In genomic region chr17:59155439-59156177, GRCh38 we compare ENCODE assay signal across 1 cellular context.
TF ChIP-seq lines count a peak whose summit lies in the region.

TSS of gene PRR11 (plus strand) at chr17:59155746. CDS start at chr17:59169753, 14,007 bp downstream.

TF ChIP-seq in SK-N-SH, 30 proteins besides CTCF, POLR2A, EP300 and RAD21 (continued from another document):
- TF ChIP-seq, protein P1, sequence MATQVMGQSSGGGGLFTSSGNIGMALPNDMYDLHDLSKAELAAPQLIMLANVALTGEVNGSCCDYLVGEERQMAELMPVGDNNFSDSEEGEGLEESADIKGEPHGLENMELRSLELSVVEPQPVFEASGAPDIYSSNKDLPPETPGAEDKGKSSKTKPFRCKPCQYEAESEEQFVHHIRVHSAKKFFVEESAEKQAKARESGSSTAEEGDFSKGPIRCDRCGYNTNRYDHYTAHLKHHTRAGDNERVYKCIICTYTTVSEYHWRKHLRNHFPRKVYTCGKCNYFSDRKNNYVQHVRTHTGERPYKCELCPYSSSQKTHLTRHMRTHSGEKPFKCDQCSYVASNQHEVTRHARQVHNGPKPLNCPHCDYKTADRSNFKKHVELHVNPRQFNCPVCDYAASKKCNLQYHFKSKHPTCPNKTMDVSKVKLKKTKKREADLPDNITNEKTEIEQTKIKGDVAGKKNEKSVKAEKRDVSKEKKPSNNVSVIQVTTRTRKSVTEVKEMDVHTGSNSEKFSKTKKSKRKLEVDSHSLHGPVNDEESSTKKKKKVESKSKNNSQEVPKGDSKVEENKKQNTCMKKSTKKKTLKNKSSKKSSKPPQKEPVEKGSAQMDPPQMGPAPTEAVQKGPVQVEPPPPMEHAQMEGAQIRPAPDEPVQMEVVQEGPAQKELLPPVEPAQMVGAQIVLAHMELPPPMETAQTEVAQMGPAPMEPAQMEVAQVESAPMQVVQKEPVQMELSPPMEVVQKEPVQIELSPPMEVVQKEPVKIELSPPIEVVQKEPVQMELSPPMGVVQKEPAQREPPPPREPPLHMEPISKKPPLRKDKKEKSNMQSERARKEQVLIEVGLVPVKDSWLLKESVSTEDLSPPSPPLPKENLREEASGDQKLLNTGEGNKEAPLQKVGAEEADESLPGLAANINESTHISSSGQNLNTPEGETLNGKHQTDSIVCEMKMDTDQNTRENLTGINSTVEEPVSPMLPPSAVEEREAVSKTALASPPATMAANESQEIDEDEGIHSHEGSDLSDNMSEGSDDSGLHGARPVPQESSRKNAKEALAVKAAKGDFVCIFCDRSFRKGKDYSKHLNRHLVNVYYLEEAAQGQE (IDR thresholded peaks at IDR 0.05; ENCODE audit: low read depth, low read length), result peak; percentile 43; the same call in 1 of the 2 replicates
- TF ChIP-seq FOSL2 (IDR thresholded peaks at IDR 0.05; ENCODE audit: borderline replicate concordance, low read depth) (no peak), FOXM1 (IDR thresholded peaks at IDR 0.05; ENCODE audit: low read depth) (peak; percentile 98), RXRA (IDR thresholded peaks at IDR 0.05; ENCODE audit: borderline replicate concordance, low read depth) (no peak), MEF2A (IDR thresholded peaks at IDR 0.05; ENCODE audit: borderline replicate concordance, low read depth) (no peak), JUND (IDR thresholded peaks at IDR 0.05) (no peak), YY1 (IDR thresholded peaks at IDR 0.05; ENCODE audit: low read depth) (peak; percentile 31), ELF1 (IDR thresholded peaks at IDR 0.05) (no peak), GATA2 (CRISPR knock-in tag; IDR thresholded peaks at IDR 0.05) (no peak), TEAD4 (IDR thresholded peaks at IDR 0.05; ENCODE audit: borderline replicate concordance, insufficient read depth) (no peak), MAX (IDR thresholded peaks at IDR 0.05; ENCODE audit: low read depth) (peak; percentile 98), NFIC (IDR thresholded peaks at IDR 0.05; ENCODE audit: borderline replicate concordance) (no peak), NRF1 (IDR thresholded peaks at IDR 0.05; ENCODE audit: low read depth, low read length) (no peak), FOXJ3 (CRISPR knock-in tag; IDR thresholded peaks at IDR 0.05) (no peak), SIN3A (IDR thresholded peaks at IDR 0.05; ENCODE audit: borderline replicate concordance, low read depth, low read length) (peak; percentile 100), TAF1 (IDR thresholded peaks at IDR 0.05; ENCODE audit: borderline replicate concordance, low read depth, low read length) (peak; percentile 61; the same call in 1 of the 2 replicates), RFX5 (IDR thresholded peaks at IDR 0.05; ENCODE audit: low read length) (no peak), SMC3 (IDR thresholded peaks at IDR 0.05; ENCODE audit: low read depth, low read length) (no peak), MXI1 (IDR thresholded peaks at IDR 0.05; ENCODE audit: low read depth, low read length) (peak; percentile 100), RCOR1 (IDR thresholded peaks at IDR 0.05; ENCODE audit: low read length) (0 out of 2 replicates have a peak, but pooled peaks have one; percentile 23), GABPA (IDR thresholded peaks at IDR 0.05; ENCODE audit: low read depth) (no peak), IRF3 (IDR thresholded peaks at IDR 0.05; ENCODE audit: low read depth, low read length) (peak; percentile 12; the same call in 1 of the 2 replicates), EZH2phosphoT487 (IDR thresholded peaks at IDR 0.05; ENCODE audit: borderline replicate concordance, low read depth) (no peak), CHD2 (IDR thresholded peaks at IDR 0.05; ENCODE audit: low read length, partially characterized antibody) (no peak), USF2 (IDR thresholded peaks at IDR 0.05; ENCODE audit: borderline replicate concordance, low read depth, low read length) (no peak), TCF12 (IDR thresholded peaks at IDR 0.05) (no peak)
- TF ChIP-seq, protein P2, sequence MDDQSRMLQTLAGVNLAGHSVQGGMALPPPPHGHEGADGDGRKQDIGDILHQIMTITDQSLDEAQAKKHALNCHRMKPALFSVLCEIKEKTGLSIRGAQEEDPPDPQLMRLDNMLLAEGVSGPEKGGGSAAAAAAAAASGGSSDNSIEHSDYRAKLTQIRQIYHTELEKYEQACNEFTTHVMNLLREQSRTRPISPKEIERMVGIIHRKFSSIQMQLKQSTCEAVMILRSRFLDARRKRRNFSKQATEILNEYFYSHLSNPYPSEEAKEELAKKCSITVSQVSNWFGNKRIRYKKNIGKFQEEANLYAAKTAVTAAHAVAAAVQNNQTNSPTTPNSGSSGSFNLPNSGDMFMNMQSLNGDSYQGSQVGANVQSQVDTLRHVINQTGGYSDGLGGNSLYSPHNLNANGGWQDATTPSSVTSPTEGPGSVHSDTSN (IDR thresholded peaks at IDR 0.05), result no peak
- TF ChIP-seq, protein P3, sequence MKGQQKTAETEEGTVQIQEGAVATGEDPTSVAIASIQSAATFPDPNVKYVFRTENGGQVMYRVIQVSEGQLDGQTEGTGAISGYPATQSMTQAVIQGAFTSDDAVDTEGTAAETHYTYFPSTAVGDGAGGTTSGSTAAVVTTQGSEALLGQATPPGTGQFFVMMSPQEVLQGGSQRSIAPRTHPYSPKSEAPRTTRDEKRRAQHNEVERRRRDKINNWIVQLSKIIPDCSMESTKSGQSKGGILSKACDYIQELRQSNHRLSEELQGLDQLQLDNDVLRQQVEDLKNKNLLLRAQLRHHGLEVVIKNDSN (IDR thresholded peaks at IDR 0.05; ENCODE audit: borderline replicate concordance, low read depth), result no peak
